ENCODE assay signal across 11 cellular contexts in the genomic region with DNA sequence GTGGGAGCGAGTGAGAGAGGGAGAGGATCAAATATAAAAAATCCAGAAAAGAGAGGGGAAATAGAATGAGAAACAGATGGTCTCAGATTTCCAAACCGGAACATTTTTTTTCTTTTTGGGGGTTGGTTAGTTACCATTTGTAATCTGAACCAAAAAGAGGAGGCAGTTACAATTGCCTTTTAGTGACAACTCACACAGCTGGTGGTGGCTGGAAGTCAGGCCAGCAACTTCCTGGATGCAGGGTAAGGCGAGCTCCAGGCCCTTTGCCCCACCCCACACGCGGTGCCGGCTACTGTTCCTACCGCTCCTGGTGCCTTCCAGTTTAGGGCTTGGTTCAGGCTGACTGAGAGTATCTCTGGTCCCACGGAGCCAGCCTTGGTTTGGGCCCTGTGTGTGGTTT. TPM values are rescaled to one million over a fixed set of nuclear protein-coding genes. Genes with fewer than 3 reads are reported as not detected.
DNase-seq lines count a peak whose midpoint lies in the region; ATAC-seq and TF ChIP-seq lines count a peak whose summit lies in the region.
"Had no signal": no experiment of that assay in that cellular context is flagged by ENCODE, and none has a peak within 500 bp of the region (broad histone marks: within the 10 kb centered on the region; RNA-seq: fewer than 3 reads in every experiment).

No MANE protein-coding gene starts in this region.

- no peak overlapping the region for H3K4me3 ChIP-seq in BLaER1 treated with 17β-estradiol and CSF1 and Interleukin-3, amounts not matched to agents 10 nM and 100 nM
- no peak overlapping the region for H3K4me3 ChIP-seq in mucosa of descending colon
- H3K4me3 ChIP-seq: tibial artery had no signal

- DNase-seq in HT1080 (ENCODE audit: low read depth) (peak; percentile 60), brain pericyte (ENCODE audit: low read depth, low spot score) (peak; percentile 26), mucosa of descending colon (no peak), NCI-H526 treated with DMSO at 0.1 percent for 48 hours (lab: John Stamatoyannopoulos, UW) (no peak)
- no peak for DNase-seq in activated CD4-positive, alpha-beta T cell treated with anti-CD3 and anti-CD28 coated beads, Interleukin-2, amount 50 U/mL, for 1 hour
- DNase-seq: activated T-cell treated with anti-CD3 and anti-CD28 coated beads, Interleukin-2, amount 50 U/mL, for 1 hour; NCI-H510A; tibial artery had no signal

- intact Hi-C loops in mucosa of descending colon (cut with DNase I, micrococcal nuclease): no loop called here

- peak overlapping the region in 3 of 11 experiments; percentile 19 to 39 (median 31); a peak in 2 of 22 replicates for H3K9ac ChIP-seq in BLaER1 treated with 17β-estradiol and CSF1 and Interleukin-3, amounts not matched to agents 10 nM and 100 nM

- H3K4me1 ChIP-seq in BLaER1 treated with 17β-estradiol and CSF1 and Interleukin-3, amounts not matched to agents 10 nM and 100 nM: peaks cover 23 to 59% (median 52%) of the 10 kb centered on the region in 10 experiments
- no peaks in the 10 kb centered on the region for H3K4me1 ChIP-seq in mucosa of descending colon (ENCODE audit: low read depth)
- H3K4me1 ChIP-seq: tibial artery had no signal

- no peaks in the 10 kb centered on the region for H3K36me3 ChIP-seq in BLaER1 treated with 17β-estradiol and CSF1 and Interleukin-3, amounts not matched to agents 10 nM and 100 nM
- H3K36me3 ChIP-seq in mucosa of descending colon (ENCODE audit: low read depth): no peaks in the 10 kb centered on the region
- H3K36me3 ChIP-seq: tibial artery had no signal

- H4K20me1 ChIP-seq in BLaER1 treated with 17β-estradiol and CSF1 and Interleukin-3, amounts not matched to agents 10 nM and 100 nM: no peaks in the 10 kb centered on the region

- peak; percentile 38 for ATAC-seq in mucosa of descending colon
- no peak for ATAC-seq in HG03354 (IDR thresholded peaks at IDR 0.05; ENCODE audit: poor library complexity, severe bottlenecking, unreplicated experiment)
- ATAC-seq in GM18867 (IDR thresholded peaks at IDR 0.05; ENCODE audit: unreplicated experiment): no peak

- H3K27ac ChIP-seq in BLaER1 treated with 17β-estradiol and CSF1 and Interleukin-3, amounts not matched to agents 10 nM and 100 nM: peak overlapping the region in 9 of 11 experiments; percentile 6 to 58 (median 50); a peak in 14 of 22 replicates
- H3K27ac ChIP-seq: tibial artery had no signal

- H3K4me2 ChIP-seq in BLaER1 treated with 17β-estradiol and CSF1 and Interleukin-3, amounts not matched to agents 10 nM and 100 nM: peak overlapping the region; percentile 6 to 61 (median 45); a peak in 20 of 22 replicates

- no peaks in the 10 kb centered on the region for H3K9me3 ChIP-seq in BLaER1 treated with 17β-estradiol and CSF1 and Interleukin-3, amounts not matched to agents 10 nM and 100 nM (replicated peaks in 1 of 11)
- H3K9me3 ChIP-seq in mucosa of descending colon: no peaks in the 10 kb centered on the region
- H3K9me3 ChIP-seq: tibial artery had no signal

- no peak for TF ChIP-seq CTCF in mucosa of descending colon (IDR thresholded peaks at IDR 0.05)

- no peaks in the 10 kb centered on the region for H3K27me3 ChIP-seq in BLaER1 treated with 17β-estradiol and CSF1 and Interleukin-3, amounts not matched to agents 10 nM and 100 nM

RNA-seq across cellular contexts. Expression of a gene that starts 21.0 kb away (rescaled TPM):
- total RNA-seq in HT1080 (2014; rRNA removed; shearing (Covaris generic)): 99.8 and 175 TPM in 2 replicates
- polyA plus RNA-seq in HT1080 (2015; cell fraction: cytosol; rRNA removed): 51.5 and 55.4 TPM in 2 replicates
- polyA plus RNA-seq in HT1080 (2015; cell fraction: nucleus; rRNA removed): 34.2 and 39.1 TPM in 2 replicates
- total RNA-seq in mucosa of descending colon: 1 to 10 TPM; 3.5 to 5.9 (median 3.9) TPM

Comparison
In these comparisons a context has a peak if more than half of its experiments do, and no peak if none do; other contexts are left out.
1. DNase-seq: peak in HT1080 (single experiment) and brain pericyte (single experiment); none in mucosa of descending colon (0 of 3), activated CD4-positive, alpha-beta T cell treated with anti-CD3 and anti-CD28 coated beads, Interleukin-2, amount 50 U/mL, for 1 hour (single experiment) and NCI-H526 treated with DMSO at 0.1 percent for 48 hours (single experiment).
2. RNA of a gene that starts 21.0 kb away (total RNA-seq): 99.8 to 175 TPM in HT1080; 3.5 to 5.9 TPM in mucosa of descending colon; every median in the first group is over 10 times any median in the second.